In genomic region chr12:65818454-65819382, GRCh38 we compare ENCODE assay signal across 2 cellular contexts.
TF ChIP-seq lines count a peak whose summit lies in the region.

No MANE protein-coding gene starts in this region.

TF ChIP-seq in SK-N-SH, 30 proteins besides CTCF, POLR2A, EP300 and RAD21 (continued from another document):
- no peak for TF ChIP-seq MEF2A (IDR thresholded peaks at IDR 0.05; ENCODE audit: borderline replicate concordance, low read depth)
- no peak for TF ChIP-seq RCOR1 (IDR thresholded peaks at IDR 0.05; ENCODE audit: low read length)
- no peak for TF ChIP-seq FOXJ3 (CRISPR knock-in tag; IDR thresholded peaks at IDR 0.05)
- TF ChIP-seq NFIC (IDR thresholded peaks at IDR 0.05; ENCODE audit: borderline replicate concordance), result no peak
- TF ChIP-seq, protein P1, sequence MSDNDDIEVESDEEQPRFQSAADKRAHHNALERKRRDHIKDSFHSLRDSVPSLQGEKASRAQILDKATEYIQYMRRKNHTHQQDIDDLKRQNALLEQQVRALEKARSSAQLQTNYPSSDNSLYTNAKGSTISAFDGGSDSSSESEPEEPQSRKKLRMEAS (IDR thresholded peaks at IDR 0.05; ENCODE audit: low read depth), result peak; percentile 13; the same call in 1 of the 2 replicates
- peak; percentile 21; the same call in 1 of the 2 replicates for TF ChIP-seq TEAD4 (IDR thresholded peaks at IDR 0.05; ENCODE audit: borderline replicate concordance, insufficient read depth)
- TF ChIP-seq, protein P2, sequence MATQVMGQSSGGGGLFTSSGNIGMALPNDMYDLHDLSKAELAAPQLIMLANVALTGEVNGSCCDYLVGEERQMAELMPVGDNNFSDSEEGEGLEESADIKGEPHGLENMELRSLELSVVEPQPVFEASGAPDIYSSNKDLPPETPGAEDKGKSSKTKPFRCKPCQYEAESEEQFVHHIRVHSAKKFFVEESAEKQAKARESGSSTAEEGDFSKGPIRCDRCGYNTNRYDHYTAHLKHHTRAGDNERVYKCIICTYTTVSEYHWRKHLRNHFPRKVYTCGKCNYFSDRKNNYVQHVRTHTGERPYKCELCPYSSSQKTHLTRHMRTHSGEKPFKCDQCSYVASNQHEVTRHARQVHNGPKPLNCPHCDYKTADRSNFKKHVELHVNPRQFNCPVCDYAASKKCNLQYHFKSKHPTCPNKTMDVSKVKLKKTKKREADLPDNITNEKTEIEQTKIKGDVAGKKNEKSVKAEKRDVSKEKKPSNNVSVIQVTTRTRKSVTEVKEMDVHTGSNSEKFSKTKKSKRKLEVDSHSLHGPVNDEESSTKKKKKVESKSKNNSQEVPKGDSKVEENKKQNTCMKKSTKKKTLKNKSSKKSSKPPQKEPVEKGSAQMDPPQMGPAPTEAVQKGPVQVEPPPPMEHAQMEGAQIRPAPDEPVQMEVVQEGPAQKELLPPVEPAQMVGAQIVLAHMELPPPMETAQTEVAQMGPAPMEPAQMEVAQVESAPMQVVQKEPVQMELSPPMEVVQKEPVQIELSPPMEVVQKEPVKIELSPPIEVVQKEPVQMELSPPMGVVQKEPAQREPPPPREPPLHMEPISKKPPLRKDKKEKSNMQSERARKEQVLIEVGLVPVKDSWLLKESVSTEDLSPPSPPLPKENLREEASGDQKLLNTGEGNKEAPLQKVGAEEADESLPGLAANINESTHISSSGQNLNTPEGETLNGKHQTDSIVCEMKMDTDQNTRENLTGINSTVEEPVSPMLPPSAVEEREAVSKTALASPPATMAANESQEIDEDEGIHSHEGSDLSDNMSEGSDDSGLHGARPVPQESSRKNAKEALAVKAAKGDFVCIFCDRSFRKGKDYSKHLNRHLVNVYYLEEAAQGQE (IDR thresholded peaks at IDR 0.05; ENCODE audit: low read depth, low read length), result no peak
- TF ChIP-seq YY1 (IDR thresholded peaks at IDR 0.05; ENCODE audit: low read depth), result peak; percentile 43; the same call in 1 of the 2 replicates
- TF ChIP-seq USF2 (IDR thresholded peaks at IDR 0.05; ENCODE audit: borderline replicate concordance, low read depth, low read length), result no peak

TF ChIP-seq in SK-N-SH treated with all-trans-retinoic acid at 6 μM for 48 hours, 23 proteins besides CTCF, POLR2A, EP300 and RAD21 (continued from another document):
- TF ChIP-seq ARNTL (CRISPR knock-in tag; IDR thresholded peaks at IDR 0.05; ENCODE audit: borderline replicate concordance, low read depth) (no peak), OSR1 (CRISPR knock-in tag; IDR thresholded peaks at IDR 0.05) (no peak), TSHZ2 (CRISPR knock-in tag; IDR thresholded peaks at IDR 0.05) (no peak), GLIS3 (CRISPR knock-in tag; IDR thresholded peaks at IDR 0.05) (no peak), ZC3H10 (CRISPR knock-in tag; IDR thresholded peaks at IDR 0.05) (no peak)
